8 cellular contexts compared by ENCODE assay signal in the genomic region with DNA sequence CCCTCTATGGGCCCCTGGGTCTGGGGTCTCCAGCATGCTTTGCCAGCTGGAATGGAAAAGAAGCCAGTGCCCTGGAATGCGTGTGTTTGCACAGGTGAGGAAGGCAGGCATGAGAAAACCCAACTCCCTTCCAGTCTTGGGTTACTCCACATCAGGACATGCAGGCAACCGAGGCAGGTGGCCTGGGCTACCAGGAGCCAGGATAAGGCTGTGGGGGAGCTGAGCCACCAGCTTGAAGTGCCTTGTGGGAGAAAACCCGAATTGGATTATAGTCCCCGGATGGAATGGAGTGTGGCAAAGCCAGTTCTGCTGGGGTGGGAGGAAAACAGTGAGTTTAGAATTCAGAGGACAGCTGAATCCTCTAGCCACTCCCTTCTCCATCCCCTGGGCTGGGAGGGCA. TPM values are rescaled to one million over a fixed set of nuclear protein-coding genes. Genes with fewer than 3 reads are reported as not detected.
A peak's percentile ranks its signal among the peaks of the same experiment; 100 is the strongest.
DNase-seq lines count a peak whose midpoint lies in the region; ATAC-seq, FAIRE-seq and TF ChIP-seq lines count a peak whose summit lies in the region.

No MANE protein-coding gene starts in this region.

- ATAC-seq in GM21526 (IDR thresholded peaks at IDR 0.05; ENCODE audit: low FRiP score, unreplicated experiment): no peak

- no peak for TF ChIP-seq CTCF in bronchial epithelial cell (IDR thresholded peaks at IDR 0.05; ENCODE audit: insufficient read depth, low read length, severe bottlenecking)

- no peak for FAIRE-seq in bronchial epithelial cell (lab: Jason Lieb, UNC)

- no peak overlapping the region for H3K4me3 ChIP-seq in bronchial epithelial cell (ENCODE audit: low read depth, low read length)

- no peaks in the 10 kb centered on the region for H3K36me3 ChIP-seq in bronchial epithelial cell (ENCODE audit: control insufficient read depth, insufficient read depth, low read length)

- peak; percentile 95 for DNase-seq in D341Med (ENCODE audit: low spot score)
- DNase-seq in HT1080 (ENCODE audit: low read depth): peak; percentile 75
- DNase-seq in NCI-H69 (lab: John Stamatoyannopoulos, UW): peak; percentile 97
- DNase-seq in bronchial epithelial cell (ENCODE audit: low read depth): peak; percentile 76
- DNase-seq in mucosa of gallbladder (ENCODE audit: low spot score): peak; percentile 34
- no peak for DNase-seq in CD1c-positive myeloid dendritic cell (ENCODE audit: extremely low spot score)
- no peak for DNase-seq in activated effector memory CD4-positive, alpha-beta T cell treated with anti-CD3 and anti-CD28 coated beads, Interleukin-2, amount 50 U/mL, for 16 hours

- H3K27me3 ChIP-seq in bronchial epithelial cell (ENCODE audit: control insufficient read depth, insufficient read depth, low read length): peaks cover 11% of the 10 kb centered on the region

RNA-seq across cellular contexts. Expression of a gene that starts 7.2 kb away (rescaled TPM):
- 0.08 TPM in 1 of 2 replicates, not detected in the other for total RNA-seq in HT1080 (2014; rRNA removed; shearing (Covaris generic))
- 0.06 and 0.21 TPM in 2 replicates for polyA plus RNA-seq in HT1080 (2015; cell fraction: cytosol; rRNA removed)
- 0.38 and 1.5 TPM in 2 replicates for polyA plus RNA-seq in HT1080 (2015; cell fraction: nucleus; rRNA removed)
- total RNA-seq in bronchial epithelial cell (under 0.01 and 0.64 TPM in 2 replicates), mucosa of gallbladder (4.5 TPM)

Comparison
In these comparisons a context has a peak if more than half of its experiments do, and no peak if none do; other contexts are left out.
1. DNase-seq: peak in D341Med (single experiment), HT1080 (single experiment), NCI-H69 (single experiment), bronchial epithelial cell (single experiment) and mucosa of gallbladder (single experiment); none in CD1c-positive myeloid dendritic cell (single experiment) and activated effector memory CD4-positive, alpha-beta T cell treated with anti-CD3 and anti-CD28 coated beads, Interleukin-2, amount 50 U/mL, for 16 hours (single experiment).